Comparison of ENCODE assay signal across 23 cellular contexts in genomic region chr10:84155521-84155920, GRCh38. TPM values are rescaled to one million over a fixed set of nuclear protein-coding genes. Genes with fewer than 3 reads are reported as not detected.
DNase-seq lines count a peak whose midpoint lies in the region; ATAC-seq and TF ChIP-seq lines count a peak whose summit lies in the region.
"Had no signal": no experiment of that assay in that cellular context is flagged by ENCODE, and none has a peak within 500 bp of the region (broad histone marks: within the 10 kb centered on the region; RNA-seq: fewer than 3 reads in every experiment).

No MANE protein-coding gene starts in this region.

- WGBS in lower leg skin, 2 donors: 93 to 97% methylated on average over 4 of the region's 4 CpGs

- DNase-seq in NCI-H146 (lab: John Stamatoyannopoulos, UW): peak; percentile 10
- no peak for DNase-seq in NCI-H146 treated with DMSO at 0.1 percent for 48 hours (lab: John Stamatoyannopoulos, UW; ENCODE audit: unreplicated experiment)
- no peak for DNase-seq in CD14-positive monocyte (ENCODE audit: low spot score)
- peak in 1 of 2 experiments; percentile 15 for DNase-seq in HL-60 (ENCODE audit: low read depth in 1 of 2, low spot score in 1 of 2)
- no peak for DNase-seq in effector memory CD8-positive, alpha-beta T cell
- DNase-seq in lower leg skin (ENCODE audit: low spot score in 2 of 2): no peak
- DNase-seq in chondrocyte (ENCODE audit: low spot score): no peak
- DNase-seq: 8988T, GF-D8, GOT3, HFFc6, Karpas-422, MG63, NCI-H1105 treated with DMSO at 0.1 percent for 48 hours, NCI-H187 treated with DMSO at 0.1 percent for 48 hours, NCI-H2171 treated with DMSO at 0.1 percent for 48 hours, NCI-H748 treated with DMSO at 0.1 percent for 48 hours, PC-3, SJCRH30 had no signal

- no peak for TF ChIP-seq CTCF in CD14-positive monocyte (IDR thresholded peaks at IDR 0.05)
- no peak for TF ChIP-seq CTCF in HL-60 (IDR thresholded peaks at IDR 0.05; ENCODE audit: insufficient read depth, low read length)
- TF ChIP-seq CTCF in lower leg skin (IDR thresholded peaks at IDR 0.05): no peak
- no peak for TF ChIP-seq CTCF in chondrocyte (IDR thresholded peaks at IDR 0.05)

- no peak for ATAC-seq in effector memory CD8-positive, alpha-beta T cell (replicated peaks)
- no peak for ATAC-seq in HG02973 (IDR thresholded peaks at IDR 0.05; ENCODE audit: unreplicated experiment)
- ATAC-seq: PC-3 had no signal

- peaks cover 25% of the 10 kb centered on the region for H3K4me1 Mint-ChIP-seq in CD14-positive monocyte
- peaks cover 9 to 10% of the 10 kb centered on the region in 2 donors for H3K4me1 Mint-ChIP-seq in effector memory CD8-positive, alpha-beta T cell (ENCODE audit: low read depth in 2 of 2)
- H3K4me1 Mint-ChIP-seq in chondrocyte (ENCODE audit: low read depth): no peaks in the 10 kb centered on the region

- H3K9me3 Mint-ChIP-seq in CD14-positive monocyte (peaks cover 0 to 1% (median 0%) of the 10 kb centered on the region in 7 donors), chondrocyte (ENCODE audit: low read depth) (no peaks in the 10 kb centered on the region)
- H3K9me3 Mint-ChIP-seq in effector memory CD8-positive, alpha-beta T cell: no peaks in the 10 kb centered on the region
- H3K9me3 Mint-ChIP-seq: HFFc6 had no signal

- H3K27ac Mint-ChIP-seq in CD14-positive monocyte (peak overlapping the region in 4 of 7 donors; percentile 32 to 58 (median 40)), chondrocyte (ENCODE audit: unreplicated experiment) (no peak overlapping the region)
- H3K27ac Mint-ChIP-seq in effector memory CD8-positive, alpha-beta T cell: peak overlapping the region; percentile 16 to 60
- H3K27ac Mint-ChIP-seq: HFFc6 had no signal

- H3K27ac ChIP-seq in HL-60 (replicated peaks): 0 out of 2 replicates have a peak overlapping the region, but pooled peaks have one; percentile 50
- H3K27ac ChIP-seq: SJCRH30 had no signal

- no peak for TF ChIP-seq POLR2A in lower leg skin (IDR thresholded peaks at IDR 0.05)

- H3K4me3 ChIP-seq in HL-60 (replicated peaks; ENCODE audit: insufficient read depth, low read length) (no peak overlapping the region), lower leg skin (ENCODE audit: low read depth, poor library complexity, severe bottlenecking) (no peak overlapping the region)
- H3K4me3 ChIP-seq: MG63, SJCRH30 had no signal

- intact Hi-C loops in CD14-positive monocyte (cut with micrococcal nuclease): no loop called here
- intact Hi-C loops in lower leg skin (cut with DNase I; ENCODE audit: low total_unique reads): loop anchor here (10.0 kb wide), 1 partner anchor 379 kb away; no protein-coding TSS in a partner anchor

- H3K36me3 Mint-ChIP-seq in CD14-positive monocyte: peaks cover 50 to 56% of the 10 kb centered on the region in 2 donors
- H3K36me3 Mint-ChIP-seq in effector memory CD8-positive, alpha-beta T cell (ENCODE audit: insufficient read depth): peaks cover 58% of the 10 kb centered on the region
- H3K36me3 Mint-ChIP-seq in chondrocyte (ENCODE audit: low read depth): peaks cover 24% of the 10 kb centered on the region

- no peak overlapping the region for H3K4me3 Mint-ChIP-seq in CD14-positive monocyte
- H3K4me3 Mint-ChIP-seq in effector memory CD8-positive, alpha-beta T cell: no peak overlapping the region
- H3K4me3 Mint-ChIP-seq in chondrocyte (ENCODE audit: unreplicated experiment): no peak overlapping the region
- H3K4me3 Mint-ChIP-seq: HFFc6 had no signal

- no peaks in the 10 kb centered on the region for H3K27me3 ChIP-seq in HL-60 (ENCODE audit: insufficient read depth, poor library complexity, severe bottlenecking)
- H3K27me3 ChIP-seq: MG63, SJCRH30 had no signal

- H3K27me3 Mint-ChIP-seq in CD14-positive monocyte (ENCODE audit: low read depth in 3 of 3): peaks cover 7 to 12% (median 10%) of the 10 kb centered on the region in 3 donors
- H3K27me3 Mint-ChIP-seq in effector memory CD8-positive, alpha-beta T cell: no peaks in the 10 kb centered on the region
- H3K27me3 Mint-ChIP-seq in chondrocyte (ENCODE audit: low read depth): peaks cover 6% of the 10 kb centered on the region

RNA-seq across cellular contexts. Expression of gene GHITM, which starts 16.2 kb away (rescaled TPM):
- polyA plus RNA-seq in CD14-positive monocyte: 100 to 1,000 TPM; 312 to 363 TPM
- 100 to 1,000 TPM; 103 to 142 (median 127) TPM for total RNA-seq in lower leg skin
- 106 to 114 TPM (median 109 TPM) in 3 replicates for total RNA-seq in chondrocyte

RNA-seq across cellular contexts. Expression of gene GPR15LG, which starts 18.1 kb away (rescaled TPM):
- not detected for polyA plus RNA-seq in CD14-positive monocyte
- total RNA-seq in lower leg skin: 10 to 100 TPM; 10.3 to 25.8 (median 19.7) TPM
- not detected in 3 replicates for total RNA-seq in chondrocyte
- total RNA-seq: Daoy, HFFc6, NCI-H460, PC-3, SJCRH30 had no signal
- polyA plus RNA-seq: BJ had no signal

RNA-seq across cellular contexts. Expression of gene CDHR1, which starts 38.8 kb away (rescaled TPM):
- polyA plus RNA-seq in CD14-positive monocyte: not detected
- total RNA-seq in lower leg skin (100 to 1,000 TPM in 2 of 4 donors, 10 to 100 TPM in 2; 68.5 to 126 (median 101) TPM), chondrocyte (0.24 to 5.1 TPM (median 3.5 TPM) in 3 replicates)
- total RNA-seq: Daoy, HFFc6, PC-3 had no signal
- polyA plus RNA-seq: BJ had no signal

Comparison
In these comparisons a context has a peak if more than half of its experiments do, and no peak if none do; other contexts are left out.
1. RNA of gene GPR15LG, which starts 18.1 kb away (total RNA-seq): 10.3 to 25.8 TPM in lower leg skin; not detected in chondrocyte; every median in the first group is over 10 times any median in the second.
2. RNA of gene CDHR1, which starts 38.8 kb away (total RNA-seq): 68.5 to 126 TPM in lower leg skin; 0.24 to 5.1 TPM in chondrocyte; every median in the first group is over 10 times any median in the second.